Comparison of ENCODE assay signal across 10 cellular contexts in the genomic region with DNA sequence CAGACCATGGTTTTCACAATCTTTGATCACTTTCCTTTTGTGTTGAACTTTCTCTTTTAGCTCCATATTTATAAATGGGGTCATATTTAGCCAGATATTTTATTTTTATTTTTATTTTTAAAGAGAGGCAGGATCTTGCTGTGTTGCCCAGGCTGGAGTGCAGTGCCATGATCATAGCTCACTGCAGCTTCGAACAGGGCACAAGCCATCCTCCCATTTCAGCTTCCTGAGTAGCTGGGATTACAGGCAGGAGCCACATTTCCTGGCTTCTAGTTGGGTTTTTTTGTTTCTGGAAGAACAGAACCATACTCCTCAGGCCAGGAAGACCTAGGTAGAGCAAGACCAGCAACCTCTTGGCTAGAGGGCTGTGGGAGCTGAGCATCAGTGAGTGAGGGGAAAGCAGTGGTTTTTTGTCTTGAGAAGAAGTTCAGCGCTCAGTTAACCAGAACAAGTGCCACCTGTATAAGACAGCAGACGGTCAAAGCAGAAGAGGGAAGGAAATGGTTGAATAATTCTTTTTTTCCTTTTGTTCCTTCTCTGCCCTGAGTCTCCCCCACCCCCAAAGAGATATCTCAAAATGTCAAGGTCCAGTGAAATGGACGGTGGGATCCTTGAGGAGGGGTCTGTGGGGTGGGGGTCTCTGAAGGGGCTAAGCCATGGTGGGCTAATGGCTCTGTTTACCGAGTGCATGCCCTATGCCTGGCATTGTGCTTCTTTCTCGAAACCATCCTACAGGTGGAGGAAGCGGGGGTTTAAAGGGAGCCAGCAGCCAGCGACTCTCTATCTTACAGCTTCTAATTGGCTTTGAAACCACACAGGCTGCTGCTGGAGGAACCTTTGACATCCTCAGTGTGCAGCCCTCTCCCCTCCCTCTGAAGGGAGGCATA.
A peak's percentile ranks its signal among the peaks of the same experiment; 100 is the strongest.
DNase-seq lines count a peak whose midpoint lies in the region; ATAC-seq, FAIRE-seq and TF ChIP-seq lines count a peak whose summit lies in the region.
"Had no signal": no experiment of that assay in that cellular context is flagged by ENCODE, and none has a peak within 500 bp of the region (broad histone marks: within the 10 kb centered on the region; RNA-seq: fewer than 3 reads in every experiment).

No MANE protein-coding gene starts in this region.

- 56% methylated on average over 8 of the region's 8 CpGs for WGBS in K562 (ENCODE audit: insufficient coverage, low coverage, missing lambda C conversion rate)

- peaks cover 67% of the 10 kb centered on the region for H3K4me1 Mint-ChIP-seq in activated CD4-positive, alpha-beta T cell treated with anti-CD3 and anti-CD28 coated beads, Interleukin-2, amount 10 ng/mL, durations not matched to agents 24 days and 14 days

- no peak overlapping the region for H3K4me2 ChIP-seq in K562 (ENCODE audit: insufficient read depth, low read length)
- H3K4me2 ChIP-seq: KMS-11 had no signal

- no peaks in the 10 kb centered on the region for H3K27me3 ChIP-seq in K562 (ENCODE audit: control insufficient read depth in 2 of 2, insufficient read depth in 2 of 2, low read length in 2 of 2)

- no peak overlapping the region for H2AFZ ChIP-seq in K562 (ENCODE audit: low read depth, low read length)

- TF ChIP-seq RAD21 in K562 (CRISPR knock-in tag; conservative IDR thresholded peaks at IDR 0.05 in 1 of 2, IDR thresholded peaks at IDR 0.05 in 1 of 2) = no peak

- CTCF ChIA-PET in K562 (lab: Yijun Ruan, JAX; ENCODE audit: low intra/inter-chr PET ratio) = no interaction called here

- BruUV-seq in K562 (replicated peaks; lab: Mats Ljungman, UMichigan) = no TSS peak

- ATAC-seq in HG03442 (IDR thresholded peaks at IDR 0.05; ENCODE audit: unreplicated experiment) (peak; percentile 50), K562 (no peak), GM18517 (IDR thresholded peaks at IDR 0.05; ENCODE audit: unreplicated experiment) (no peak), left lobe of liver (no peak)

- peaks cover 3% of the 10 kb centered on the region; the same call in 1 of the 2 replicates for H4K20me1 ChIP-seq in K562 (replicated peaks; ENCODE audit: control insufficient read depth, insufficient read depth, low read length)

- H3K4me1 ChIP-seq in K562 (replicated peaks in 1 of 2; ENCODE audit: control insufficient read depth in 2 of 2, insufficient read depth in 2 of 2, low read length in 2 of 2) = no peaks in the 10 kb centered on the region; a peak in 1 of 5 replicates

- no peak for TF ChIP-seq CTCF in K562 (IDR thresholded peaks at IDR 0.05 in 2 of 3, conservative IDR thresholded peaks at IDR 0.05 in 1 of 3; ENCODE audit: insufficient read depth in 2 of 3, low read depth in 1 of 3, low read length in 3 of 3)

- H3K27me3 Mint-ChIP-seq in activated CD4-positive, alpha-beta T cell treated with anti-CD3 and anti-CD28 coated beads, Interleukin-2, amount 10 ng/mL, durations not matched to agents 24 days and 14 days = no peaks in the 10 kb centered on the region

- H3K27ac ChIP-seq in K562 (ENCODE audit: extremely low read depth, low read depth, low read length) = no peak overlapping the region
- peak overlapping the region; percentile 75 for H3K27ac ChIP-seq in substantia nigra (ENCODE audit: low read depth, low read length, poor library complexity, severe bottlenecking)
- H3K27ac ChIP-seq: KMS-11 had no signal

- no peaks in the 10 kb centered on the region for H3K9me3 Mint-ChIP-seq in activated CD4-positive, alpha-beta T cell treated with anti-CD3 and anti-CD28 coated beads, Interleukin-2, amount 10 ng/mL, durations not matched to agents 24 days and 14 days

- no peak for FAIRE-seq in K562 (lab: Jason Lieb, UNC)

- H3K9me1 ChIP-seq in K562 (ENCODE audit: control insufficient read depth, insufficient read depth, low read length) = no peaks in the 10 kb centered on the region

- peaks cover 35% of the 10 kb centered on the region for H3K36me3 Mint-ChIP-seq in activated CD4-positive, alpha-beta T cell treated with anti-CD3 and anti-CD28 coated beads, Interleukin-2, amount 10 ng/mL, durations not matched to agents 24 days and 14 days (ENCODE audit: low read depth)

- no peak overlapping the region for H3K4me3 ChIP-seq in K562

- in situ Hi-C loops in K562 (cut with MboI) = no loop called here

- TF ChIP-seq POLR2A in K562 (conservative IDR thresholded peaks at IDR 0.05) = no peak

- H3K79me2 ChIP-seq in K562 (ENCODE audit: control insufficient read depth, insufficient read depth, low read length) = no peaks in the 10 kb centered on the region

- intact Hi-C loops in activated CD4-positive, alpha-beta T cell treated with anti-CD3 and anti-CD28 coated beads, Interleukin-2, amount 10 ng/mL, durations not matched to agents 24 days and 14 days (cut with micrococcal nuclease) = loop anchor here (1.0 kb wide), 1 partner anchor 8 kb away; no protein-coding TSS in a partner anchor
- intact Hi-C loops in K562 (cut with micrococcal nuclease) = no loop called here

- peak overlapping the region; percentile 36 for H3K4me3 Mint-ChIP-seq in activated CD4-positive, alpha-beta T cell treated with anti-CD3 and anti-CD28 coated beads, Interleukin-2, amount 10 ng/mL, durations not matched to agents 24 days and 14 days

- POLR2A ChIA-PET in K562 (lab: Yijun Ruan, JAX) = interaction anchor here (0.6 to 1.4 kb wide), 4 partner anchors 9 to 18 kb away, joined by 4 to 5 read pairs (median 4); no protein-coding TSS in a partner anchor

- DNase-seq in activated CD4-positive, alpha-beta T cell treated with anti-CD3 and anti-CD28 coated beads, Interleukin-2, amount 10 ng/mL, durations not matched to agents 24 days and 14 days = peak; percentile 76
- DNase-seq in activated CD4-positive, alpha-beta T cell treated with anti-CD3 and anti-CD28 coated beads for 1 hour = no peak
- DNase-seq in K562 (ENCODE audit: extremely low read depth in 1 of 4, low spot score in 3 of 4) = no peak
- no peak for DNase-seq in substantia nigra (lab: John Stamatoyannopoulos, UW)
- DNase-seq in retina = no peak
- DNase-seq in left lobe of liver (ENCODE audit: low spot score) = no peak
- DNase-seq: HCEC 1CT had no signal

- H3K36me3 ChIP-seq in K562 (ENCODE audit: control insufficient read depth, insufficient read depth, low read length) = no peaks in the 10 kb centered on the region

- TF ChIP-seq EP300 in K562 (IDR thresholded peaks at IDR 0.05; ENCODE audit: low read length) = no peak

- no peaks in the 10 kb centered on the region for H3K9me3 ChIP-seq in K562 (replicated peaks; ENCODE audit: control insufficient read depth, insufficient read depth, low read depth, low read length)

- no peak overlapping the region; a peak in 1 of 4 replicates for H3K9ac ChIP-seq in K562 (ENCODE audit: insufficient read depth in 1 of 2, low read depth in 2 of 2, low read length in 2 of 2)
- H3K9ac ChIP-seq: KMS-11 had no signal

- H3K27ac Mint-ChIP-seq in activated CD4-positive, alpha-beta T cell treated with anti-CD3 and anti-CD28 coated beads, Interleukin-2, amount 10 ng/mL, durations not matched to agents 24 days and 14 days = peak overlapping the region; percentile 82

TF ChIP-seq in K562, 482 proteins besides CTCF, POLR2A, EP300 and RAD21:
- peak; percentile 73 for TF ChIP-seq ZNF121 (CRISPR knock-in tag; conservative IDR thresholded peaks at IDR 0.05)
- no peak for TF ChIP-seq ZBED1 (IDR thresholded peaks at IDR 0.05)
